In genomic region chr4:68271851-68272756, GRCh38 we compare ENCODE assay signal across 8 cellular contexts.
DNase-seq lines count a peak whose midpoint lies in the region; ATAC-seq and TF ChIP-seq lines count a peak whose summit lies in the region.

No MANE protein-coding gene starts in this region.

- no peaks in the 10 kb centered on the region for H3K27me3 ChIP-seq in iPS-15b (ENCODE audit: control insufficient read depth, insufficient read depth, low read length)

- peaks cover 16% of the 10 kb centered on the region for H3K9me3 ChIP-seq in iPS-15b (ENCODE audit: control insufficient read depth, insufficient read depth, low read length)

- H3K4me3 ChIP-seq in astrocyte of the cerebellum (ENCODE audit: low read depth, low read length) (peak overlapping the region; percentile 41), iPS-15b (ENCODE audit: low read depth, low read length) (peak overlapping the region; percentile 48)

- H3K9ac ChIP-seq in iPS-15b (ENCODE audit: low read depth, low read length): peak overlapping the region; percentile 28

- H3K36me3 ChIP-seq in iPS-15b (ENCODE audit: control insufficient read depth, insufficient read depth, low read length): no peaks in the 10 kb centered on the region

- in situ Hi-C loops in astrocyte of the cerebellum (cut with HindIII; ENCODE audit: low sequenced_read_pairs): no loop called here

- TF ChIP-seq CTCF in astrocyte of the cerebellum (IDR thresholded peaks at IDR 0.05; ENCODE audit: low read depth, low read length, missing control alignments): peak; percentile 47

- peaks cover 19% of the 10 kb centered on the region for H3K4me1 ChIP-seq in iPS-15b (ENCODE audit: control insufficient read depth, insufficient read depth, low read length)

- DNase-seq in COR-L47 (lab: John Stamatoyannopoulos, UW) (peak; percentile 4), NCI-H146 (lab: John Stamatoyannopoulos, UW) (peak; percentile 59), astrocyte of the cerebellum (ENCODE audit: low read depth) (peak; percentile 55), smooth muscle cell of the brain vasculature (ENCODE audit: low read depth, low spot score) (peak; percentile 32)
- no peak for DNase-seq in effector CD8-positive, alpha-beta T cell (lab: John Stamatoyannopoulos, UW)

- ATAC-seq in GM18498 (IDR thresholded peaks at IDR 0.05; ENCODE audit: unreplicated experiment) (peak; percentile 68), HG02798 (IDR thresholded peaks at IDR 0.05; ENCODE audit: poor library complexity, unreplicated experiment) (peak; percentile 72)
